ENCODE assay signal across 22 cellular contexts in the genomic region with DNA sequence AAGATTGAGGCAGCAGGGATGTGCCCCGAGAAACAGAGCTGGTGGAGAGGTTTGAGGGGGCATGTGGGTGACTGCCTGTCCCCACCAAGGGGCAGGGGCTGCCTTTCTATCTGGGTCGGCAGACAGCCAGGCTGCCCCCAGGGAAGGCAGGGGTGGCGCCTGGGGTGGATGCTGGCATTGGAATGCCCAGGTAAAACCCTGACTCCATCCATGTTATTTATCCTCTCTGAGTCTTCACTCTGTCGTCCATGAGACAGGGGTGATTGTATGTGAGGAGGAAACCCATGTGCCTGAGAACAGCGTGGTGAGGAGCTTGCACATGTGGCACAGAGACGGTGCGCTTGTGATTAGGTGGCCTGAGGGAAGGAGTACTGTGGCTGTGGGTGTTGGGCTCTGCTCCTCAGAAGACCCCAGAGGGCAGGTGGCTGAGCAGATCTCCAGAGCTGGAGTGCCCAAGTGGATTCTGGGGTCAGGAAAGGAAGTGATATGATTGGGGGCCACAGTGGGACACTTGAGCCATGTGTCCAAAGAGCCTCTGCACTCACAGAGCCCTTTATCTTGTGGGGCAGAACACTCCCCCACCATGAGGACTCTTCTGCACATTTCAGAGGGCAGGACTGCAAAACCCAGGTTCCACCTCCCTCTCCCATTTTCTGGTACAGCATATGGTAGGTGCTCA.
DNase-seq lines count a peak whose midpoint lies in the region; ATAC-seq and TF ChIP-seq lines count a peak whose summit lies in the region.
"Had no signal": no experiment of that assay in that cellular context is flagged by ENCODE, and none has a peak within 500 bp of the region (broad histone marks: within the 10 kb centered on the region; RNA-seq: fewer than 3 reads in every experiment).

No MANE protein-coding gene starts in this region.

- H3K4me2 ChIP-seq in mammary epithelial cell (ENCODE audit: insufficient read depth, low read depth, low read length) = no peak overlapping the region
- H3K4me2 ChIP-seq: hepatocyte had no signal

- no peaks in the 10 kb centered on the region for H3K4me1 ChIP-seq in mammary epithelial cell (ENCODE audit: insufficient read depth, low read length)
- H3K4me1 ChIP-seq: pancreas, Peyer's patch, uterus had no signal

- no TSS peak for BruUV-seq in mammary epithelial cell (replicated peaks; lab: Mats Ljungman, UMichigan)

- H3K9me3 ChIP-seq in mammary epithelial cell (replicated peaks; ENCODE audit: insufficient read depth, low read length) = no peaks in the 10 kb centered on the region
- H3K9me3 ChIP-seq: pancreas, uterus had no signal

- H3K27ac ChIP-seq in mammary epithelial cell (ENCODE audit: insufficient read depth, low read depth, low read length) = no peak overlapping the region
- H3K27ac ChIP-seq: hepatocyte, pancreas, Peyer's patch, uterus had no signal

- H3K4me1 Mint-ChIP-seq in activated T-cell treated with anti-CD3 and anti-CD28 coated beads, Interleukin-2, amount 50 U/mL, for 72 hours (ENCODE audit: low read depth) = no peaks in the 10 kb centered on the region
- H3K4me1 Mint-ChIP-seq: central memory CD8-positive, alpha-beta T cell; naive thymus-derived CD8-positive, alpha-beta T cell had no signal

- H2AFZ ChIP-seq in mammary epithelial cell (ENCODE audit: low read depth, low read length) = no peak overlapping the region
- H2AFZ ChIP-seq: hepatocyte had no signal

- in situ Hi-C loops in mammary epithelial cell (cut with MboI; ENCODE audit: low sequenced_read_pairs in 2 of 2) = no loop called here

- ATAC-seq in activated T-cell treated with anti-CD3 and anti-CD28 coated beads, Interleukin-2, amount 50 U/mL, for 72 hours (replicated peaks in 1 of 2) = no peak
- ATAC-seq in left cardiac atrium = no peak
- ATAC-seq: naive thymus-derived CD8-positive, alpha-beta T cell; pancreas; right cardiac atrium had no signal

- H3K27me3 ChIP-seq in mammary epithelial cell (ENCODE audit: insufficient read depth, low read length) = no peaks in the 10 kb centered on the region
- H3K27me3 ChIP-seq: hepatocyte, pancreas, Peyer's patch, uterus had no signal

- H4K20me1 ChIP-seq in mammary epithelial cell (ENCODE audit: insufficient read depth, low read length) = no peaks in the 10 kb centered on the region

- peak; percentile 4 for DNase-seq in activated T-cell treated with anti-CD3 and anti-CD28 coated beads, Interleukin-2, amount 50 U/mL, for 1 hour
- DNase-seq in activated T-cell treated with anti-CD3 and anti-CD28 coated beads, Interleukin-2, amount 50 U/mL, for 72 hours = no peak
- DNase-seq in NB4 (ENCODE audit: low read depth) (peak; percentile 83), left cardiac atrium (peak; percentile 7), posterior vena cava (ENCODE audit: low spot score) (peak; percentile 58), NCI-H2227 (lab: John Stamatoyannopoulos, UW; ENCODE audit: unreplicated experiment) (no peak), NCI-H510A treated with DMSO at 0.1 percent for 48 hours (lab: John Stamatoyannopoulos, UW) (no peak), mammary epithelial cell (no peak)
- DNase-seq: C1 segment of cervical spinal cord; COR-L47; midbrain; NCI-H1092; NCI-H187 treated with DMSO at 0.1 percent for 48 hours; stimulated activated CD4-positive, alpha-beta T cell treated with anti-CD3 and anti-CD28 coated beads, Interleukin-2, amount 100 ng/mL, for 48 hours had no signal

- no peak for TF ChIP-seq CTCF in NB4 (IDR thresholded peaks at IDR 0.05; ENCODE audit: low read depth, low read length)
- TF ChIP-seq CTCF in mammary epithelial cell (conservative IDR thresholded peaks at IDR 0.05 in 1 of 2, IDR thresholded peaks at IDR 0.05 in 1 of 2; ENCODE audit: extremely low read depth in 1 of 2, insufficient read depth in 1 of 2, low read depth in 1 of 2, low read length in 2 of 2) = no peak

- H3K36me3 Mint-ChIP-seq in activated T-cell treated with anti-CD3 and anti-CD28 coated beads, Interleukin-2, amount 50 U/mL, for 72 hours (ENCODE audit: insufficient read depth in 2 of 2) = peaks cover 0 to 1% of the 10 kb centered on the region in 2 donors
- H3K36me3 Mint-ChIP-seq: naive thymus-derived CD8-positive, alpha-beta T cell had no signal

- H3K4me3 Mint-ChIP-seq in activated T-cell treated with anti-CD3 and anti-CD28 coated beads, Interleukin-2, amount 50 U/mL, for 72 hours = no peak overlapping the region
- H3K4me3 Mint-ChIP-seq: central memory CD8-positive, alpha-beta T cell; naive thymus-derived CD8-positive, alpha-beta T cell; T-helper 1 cell treated with Interleukin-12 subunit alpha and Interleukin-12 subunit beta and Interleukin-4 antibody, amounts not matched to agents 30 μg/mL and 1 μg/mL, for 36 hours had no signal

- no peaks in the 10 kb centered on the region for H3K36me3 ChIP-seq in mammary epithelial cell (ENCODE audit: insufficient read depth, low read length)
- H3K36me3 ChIP-seq: pancreas, Peyer's patch, uterus had no signal

- no peak overlapping the region for H3K9ac ChIP-seq in mammary epithelial cell (ENCODE audit: insufficient read depth, low read length)

- H3K79me2 ChIP-seq in mammary epithelial cell (ENCODE audit: insufficient read depth, low read length) = no peaks in the 10 kb centered on the region
- H3K79me2 ChIP-seq: hepatocyte had no signal

- CTCF ChIA-PET in mammary epithelial cell (lab: Charles Lee; ENCODE audit: low non-redundant PET) = no interaction called here

- intact Hi-C loops in left cardiac atrium (cut with DNase I) (no loop called here), posterior vena cava (cut with DNase I) (no loop called here), mammary epithelial cell (cut with micrococcal nuclease) (no loop called here)

- no peak overlapping the region for H3K27ac Mint-ChIP-seq in activated T-cell treated with anti-CD3 and anti-CD28 coated beads, Interleukin-2, amount 50 U/mL, for 72 hours
- H3K27ac Mint-ChIP-seq: naive thymus-derived CD8-positive, alpha-beta T cell; T-helper 1 cell treated with Interleukin-12 subunit alpha and Interleukin-12 subunit beta and Interleukin-4 antibody, amounts not matched to agents 30 μg/mL and 1 μg/mL, for 36 hours had no signal

- H3K9me3 Mint-ChIP-seq in activated T-cell treated with anti-CD3 and anti-CD28 coated beads, Interleukin-2, amount 50 U/mL, for 72 hours = no peaks in the 10 kb centered on the region
- H3K9me3 Mint-ChIP-seq: central memory CD8-positive, alpha-beta T cell; naive thymus-derived CD8-positive, alpha-beta T cell; T-helper 1 cell treated with Interleukin-12 subunit alpha and Interleukin-12 subunit beta and Interleukin-4 antibody, amounts not matched to agents 30 μg/mL and 1 μg/mL, for 36 hours had no signal

- peak; percentile 54 for TF ChIP-seq POLR2A in NB4 (IDR thresholded peaks at IDR 0.05; ENCODE audit: extremely low read depth, insufficient read length)

- H3K4me3 ChIP-seq in NB4 (ENCODE audit: low read depth, low read length) = peak overlapping the region; percentile 78
- no peak overlapping the region for H3K4me3 ChIP-seq in mammary epithelial cell (replicated peaks in 1 of 3; ENCODE audit: insufficient read depth in 1 of 3, low read depth in 2 of 3, low read length in 3 of 3)
- H3K4me3 ChIP-seq: hepatocyte, pancreas, Peyer's patch, uterus had no signal

- 63% methylated on average over 6 of the region's 7 CpGs for WGBS in mammary epithelial cell (ENCODE audit: low coverage, missing lambda C conversion rate)

- dilution Hi-C loops in mammary epithelial cell (cut with HindIII; ENCODE audit: low sequenced_read_pairs) = no loop called here

- no peaks in the 10 kb centered on the region for H3K27me3 Mint-ChIP-seq in activated T-cell treated with anti-CD3 and anti-CD28 coated beads, Interleukin-2, amount 50 U/mL, for 72 hours (ENCODE audit: low read depth)

Comparison
In these comparisons a context has a peak if more than half of its experiments do, and no peak if none do; other contexts are left out.
1. DNase-seq: peak in activated T-cell treated with anti-CD3 and anti-CD28 coated beads, Interleukin-2, amount 50 U/mL, for 1 hour (single experiment), NB4 (single experiment), left cardiac atrium (single experiment) and posterior vena cava (single experiment); none in activated T-cell treated with anti-CD3 and anti-CD28 coated beads, Interleukin-2, amount 50 U/mL, for 72 hours (0 of 2), NCI-H2227 (single experiment), NCI-H510A treated with DMSO at 0.1 percent for 48 hours (single experiment) and mammary epithelial cell (single experiment).